Comparison of ENCODE assay signal across 8 cellular contexts in genomic region chr5:151080620-151081425, GRCh38. TPM values are rescaled to one million over a fixed set of nuclear protein-coding genes. Genes with fewer than 3 reads are reported as not detected.
DNase-seq lines count a peak whose midpoint lies in the region; ATAC-seq, FAIRE-seq and TF ChIP-seq lines count a peak whose summit lies in the region.

A gene with protein sequence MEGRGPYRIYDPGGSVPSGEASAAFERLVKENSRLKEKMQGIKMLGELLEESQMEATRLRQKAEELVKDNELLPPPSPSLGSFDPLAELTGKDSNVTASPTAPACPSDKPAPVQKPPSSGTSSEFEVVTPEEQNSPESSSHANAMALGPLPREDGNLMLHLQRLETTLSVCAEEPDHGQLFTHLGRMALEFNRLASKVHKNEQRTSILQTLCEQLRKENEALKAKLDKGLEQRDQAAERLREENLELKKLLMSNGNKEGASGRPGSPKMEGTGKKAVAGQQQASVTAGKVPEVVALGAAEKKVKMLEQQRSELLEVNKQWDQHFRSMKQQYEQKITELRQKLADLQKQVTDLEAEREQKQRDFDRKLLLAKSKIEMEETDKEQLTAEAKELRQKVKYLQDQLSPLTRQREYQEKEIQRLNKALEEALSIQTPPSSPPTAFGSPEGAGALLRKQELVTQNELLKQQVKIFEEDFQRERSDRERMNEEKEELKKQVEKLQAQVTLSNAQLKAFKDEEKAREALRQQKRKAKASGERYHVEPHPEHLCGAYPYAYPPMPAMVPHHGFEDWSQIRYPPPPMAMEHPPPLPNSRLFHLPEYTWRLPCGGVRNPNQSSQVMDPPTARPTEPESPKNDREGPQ (minus strand): TSS chr5:151081034. CDS start chr5:151065095, 15,939 bp downstream.

- FAIRE-seq in GM12892 (lab: Jason Lieb, UNC): peak; percentile 84

- H3K4me3 ChIP-seq in heart left ventricle: peak within 1 kb of the TSS; percentile 63 to 100 (median 85)
- peak within 1 kb of the TSS; percentile 83 to 87 (median 86) for H3K4me3 ChIP-seq in upper lobe of left lung

- TF ChIP-seq POLR2A in GM12892 (IDR thresholded peaks at IDR 0.05; ENCODE audit: low read depth, low read length) (peak; percentile 31; the same call in 1 of the 2 replicates), heart left ventricle (IDR thresholded peaks at IDR 0.05) (peak in 1 of 2 donors; percentile 78), upper lobe of left lung (IDR thresholded peaks at IDR 0.05) (peak; percentile 16 to 97 (median 89))

- H3K27me3 ChIP-seq in heart left ventricle: no peaks in the 10 kb centered on the region
- H3K27me3 ChIP-seq in upper lobe of left lung: no peaks in the 10 kb centered on the region

- TF ChIP-seq EP300 in upper lobe of left lung (IDR thresholded peaks at IDR 0.05): peak in 1 of 4 donors; percentile 44

- ATAC-seq in HG02623 (IDR thresholded peaks at IDR 0.05; ENCODE audit: unreplicated experiment) (peak; percentile 73), heart left ventricle (peak; percentile 87 to 98 (median 95)), upper lobe of left lung (ENCODE audit: low FRiP score in 2 of 2) (peak; percentile 96 to 97)

- H3K4me1 ChIP-seq in heart left ventricle (peaks cover 18 to 84% (median 62%) of the 10 kb centered on the region in 12 donors), upper lobe of left lung (peaks cover 69 to 85% (median 78%) of the 10 kb centered on the region in 4 donors)

- H3K36me3 ChIP-seq in heart left ventricle (peaks cover 0 to 17% (median 4%) of the 10 kb centered on the region in 9 donors), upper lobe of left lung (no peaks in the 10 kb centered on the region)

- intact Hi-C loops in heart left ventricle (cut with DNase I) (loop anchor here in 2 of 10 donors (2.0 kb wide), 2 partner anchors 14 to 20 kb away; no protein-coding TSS in a partner anchor), posterior vena cava (cut with DNase I) (no loop called here)

- DNase-seq in GM12892 (ENCODE audit: insufficient read length): peak; percentile 93
- DNase-seq in NCI-H1092 treated with DMSO at 0.1 percent for 48 hours (lab: John Stamatoyannopoulos, UW): peak; percentile 54
- peak; percentile 86 to 93 (median 89) for DNase-seq in T-helper 1 cell
- peak; percentile 96 to 98 (median 97) for DNase-seq in heart left ventricle
- peak; percentile 98 for DNase-seq in posterior vena cava (ENCODE audit: low spot score)
- peak; percentile 96 to 100 for DNase-seq in upper lobe of left lung

- H3K9me3 ChIP-seq in heart left ventricle: no peaks in the 10 kb centered on the region
- H3K9me3 ChIP-seq in upper lobe of left lung: no peaks in the 10 kb centered on the region

- H3K27ac ChIP-seq in adipose tissue (ENCODE audit: low read depth, low read length): peak within 1 kb of the TSS; percentile 80
- H3K27ac ChIP-seq in heart left ventricle: peak within 1 kb of the TSS; percentile 92 to 100 (median 96)
- H3K27ac ChIP-seq in upper lobe of left lung: peak within 1 kb of the TSS; percentile 98 to 99 (median 98)

- TF ChIP-seq CTCF in heart left ventricle (IDR thresholded peaks at IDR 0.05) (peak in 1 of 12 donors; percentile 22), upper lobe of left lung (IDR thresholded peaks at IDR 0.05) (peak in 2 of 6 experiments; percentile 3 to 16)

- 0 to 1% (median 0%) methylated on average over 75 to 84 of the region's 84 CpGs for WGBS in adipose tissue, 3 donors
- 0 to 1% (median 0%) methylated on average over 27 to 84 of the region's 84 CpGs for WGBS in heart left ventricle, 4 donors
- 0% methylated on average over 9 to 54 of the region's 84 CpGs for WGBS in upper lobe of left lung, 2 donors

RNA-seq across cellular contexts. Expression of the gene that starts here (rescaled TPM):
- polyA plus RNA-seq in GM12892 (2012; ENCODE audit: missing spikeins): 187 TPM
- polyA plus RNA-seq in adipose tissue: 100 to 1,000 TPM in 1 of 3 donors, 10 to 100 TPM in 2; 62.7 to 264 (median 97.5) TPM
- 100 to 1,000 TPM in 8 of 9 donors, 10 to 100 TPM in 1; 86.0 to 180 (median 122) TPM for total RNA-seq in heart left ventricle
- 10 to 100 TPM; 97.1 to 97.6 TPM for polyA plus RNA-seq in heart left ventricle
- total RNA-seq in posterior vena cava: 10 to 100 TPM; 56.7 to 77.5 TPM
- total RNA-seq in upper lobe of left lung: 100 to 1,000 TPM; 109 to 166 (median 130) TPM

Comparison
In these comparisons a context has a peak if more than half of its experiments do, and no peak if none do; other contexts are left out.
1. Peak in every context shown above with its lines: DNase-seq, ATAC-seq, H3K4me3 ChIP-seq and H3K27ac ChIP-seq.